Comparison of ENCODE assay signal across 8 cellular contexts in the genomic region with DNA sequence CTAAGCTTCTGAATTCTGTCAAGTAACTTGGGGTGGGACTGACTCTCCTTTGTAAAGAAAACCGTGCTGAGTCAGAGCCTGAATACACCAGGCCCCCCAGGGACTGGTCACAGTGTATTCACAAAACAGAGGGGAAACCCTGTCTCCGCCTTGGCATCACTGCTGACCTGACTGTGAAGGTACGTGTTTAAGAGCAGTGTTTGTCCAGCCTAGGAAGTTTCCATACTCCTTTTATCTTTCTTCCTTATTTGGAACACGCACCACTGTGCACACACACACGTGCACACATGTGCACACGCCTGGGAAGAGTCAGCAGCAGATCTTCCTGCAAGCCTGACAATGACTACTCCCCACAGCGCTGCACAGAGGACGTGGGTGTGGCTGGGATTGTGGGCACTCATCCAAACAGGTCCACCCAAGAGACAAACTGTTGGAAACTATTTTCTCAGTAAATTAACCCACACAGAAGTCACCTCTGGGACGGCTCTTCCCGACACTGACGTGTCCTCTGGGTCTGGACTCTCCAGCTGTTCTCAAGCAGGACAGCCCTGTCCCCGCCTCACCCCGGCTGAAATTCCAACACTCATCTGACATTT.
DNase-seq lines count a peak whose midpoint lies in the region; ATAC-seq, FAIRE-seq and TF ChIP-seq lines count a peak whose summit lies in the region.

No MANE protein-coding gene starts in this region.

- H3K27me3 Mint-ChIP-seq in activated naive CD4-positive, alpha-beta T cell treated with anti-CD3 and anti-CD28 coated beads, Interleukin-2, amount 10 ng/mL, durations not matched to agents 7 days and 5 days: no peaks in the 10 kb centered on the region
- no peaks in the 10 kb centered on the region for H3K27me3 Mint-ChIP-seq in activated T-cell treated with anti-CD3 and anti-CD28 coated beads, Interleukin-2, amount 50 U/mL, for 4 hours (ENCODE audit: low read depth)
- no peaks in the 10 kb centered on the region for H3K27me3 Mint-ChIP-seq in activated CD4-positive, alpha-beta memory T cell treated with anti-CD3 and anti-CD28 coated beads, Interleukin-2, amount 10 ng/mL, durations not matched to agents 7 days and 5 days

- H3K4me1 Mint-ChIP-seq in activated naive CD4-positive, alpha-beta T cell treated with anti-CD3 and anti-CD28 coated beads, Interleukin-2, amount 10 ng/mL, durations not matched to agents 7 days and 5 days: peaks cover 35% of the 10 kb centered on the region
- peaks cover 18% of the 10 kb centered on the region for H3K4me1 Mint-ChIP-seq in activated T-cell treated with anti-CD3 and anti-CD28 coated beads, Interleukin-2, amount 50 U/mL, for 4 hours (ENCODE audit: low read depth)
- peaks cover 22% of the 10 kb centered on the region for H3K4me1 Mint-ChIP-seq in activated CD4-positive, alpha-beta memory T cell treated with anti-CD3 and anti-CD28 coated beads, Interleukin-2, amount 10 ng/mL, durations not matched to agents 7 days and 5 days

- no peak for TF ChIP-seq POLR2A in GM12892 (IDR thresholded peaks at IDR 0.05; ENCODE audit: low read depth, low read length)

- H3K9me3 Mint-ChIP-seq in activated naive CD4-positive, alpha-beta T cell treated with anti-CD3 and anti-CD28 coated beads, Interleukin-2, amount 10 ng/mL, durations not matched to agents 7 days and 5 days: no peaks in the 10 kb centered on the region
- H3K9me3 Mint-ChIP-seq in activated T-cell treated with anti-CD3 and anti-CD28 coated beads, Interleukin-2, amount 50 U/mL, for 4 hours: no peaks in the 10 kb centered on the region
- no peaks in the 10 kb centered on the region for H3K9me3 Mint-ChIP-seq in activated CD4-positive, alpha-beta memory T cell treated with anti-CD3 and anti-CD28 coated beads, Interleukin-2, amount 10 ng/mL, durations not matched to agents 7 days and 5 days

- no peak for DNase-seq in GM12892 (ENCODE audit: insufficient read length)
- DNase-seq in astrocyte of the hippocampus (ENCODE audit: low read depth, low spot score): peak; percentile 75
- peak; percentile 90 for DNase-seq in mesenteric fat pad (ENCODE audit: low spot score)
- DNase-seq in activated naive CD4-positive, alpha-beta T cell treated with anti-CD3 and anti-CD28 coated beads, Interleukin-2, amount 10 ng/mL, durations not matched to agents 7 days and 5 days: no peak
- no peak for DNase-seq in NCI-H510A (lab: John Stamatoyannopoulos, UW)
- DNase-seq in activated T-cell treated with anti-CD3 and anti-CD28 coated beads, Interleukin-2, amount 50 U/mL, for 4 hours: no peak
- no peak for DNase-seq in activated CD4-positive, alpha-beta memory T cell treated with anti-CD3 and anti-CD28 coated beads, Interleukin-2, amount 10 ng/mL, durations not matched to agents 7 days and 5 days

- FAIRE-seq in GM12892 (lab: Jason Lieb, UNC): peak; percentile 66

- CTCF ChIA-PET in activated naive CD4-positive, alpha-beta T cell treated with anti-CD3 and anti-CD28 coated beads, Interleukin-2, amount 10 ng/mL, durations not matched to agents 7 days and 5 days (lab: Charles Lee): interaction anchor here (1.0 kb wide), 1 partner anchor 9 kb away, joined by 3 read pairs; no protein-coding TSS in a partner anchor
- CTCF ChIA-PET in activated CD4-positive, alpha-beta memory T cell treated with anti-CD3 and anti-CD28 coated beads, Interleukin-2, amount 10 ng/mL, durations not matched to agents 7 days and 5 days (lab: Charles Lee): no interaction called here

- POLR2A ChIA-PET in activated CD4-positive, alpha-beta memory T cell treated with anti-CD3 and anti-CD28 coated beads, Interleukin-2, amount 10 ng/mL, durations not matched to agents 7 days and 5 days (lab: Charles Lee): no interaction called here

- peaks cover 28% of the 10 kb centered on the region for H3K36me3 Mint-ChIP-seq in activated naive CD4-positive, alpha-beta T cell treated with anti-CD3 and anti-CD28 coated beads, Interleukin-2, amount 10 ng/mL, durations not matched to agents 7 days and 5 days
- H3K36me3 Mint-ChIP-seq in activated T-cell treated with anti-CD3 and anti-CD28 coated beads, Interleukin-2, amount 50 U/mL, for 4 hours (ENCODE audit: insufficient read depth): peaks cover 9% of the 10 kb centered on the region
- H3K36me3 Mint-ChIP-seq in activated CD4-positive, alpha-beta memory T cell treated with anti-CD3 and anti-CD28 coated beads, Interleukin-2, amount 10 ng/mL, durations not matched to agents 7 days and 5 days (ENCODE audit: low read depth): peaks cover 23% of the 10 kb centered on the region

- no peak overlapping the region for H3K27ac Mint-ChIP-seq in activated naive CD4-positive, alpha-beta T cell treated with anti-CD3 and anti-CD28 coated beads, Interleukin-2, amount 10 ng/mL, durations not matched to agents 7 days and 5 days
- H3K27ac Mint-ChIP-seq in activated CD4-positive, alpha-beta memory T cell treated with anti-CD3 and anti-CD28 coated beads, Interleukin-2, amount 10 ng/mL, durations not matched to agents 7 days and 5 days: no peak overlapping the region

- no peak overlapping the region for H3K4me3 Mint-ChIP-seq in activated naive CD4-positive, alpha-beta T cell treated with anti-CD3 and anti-CD28 coated beads, Interleukin-2, amount 10 ng/mL, durations not matched to agents 7 days and 5 days
- H3K4me3 Mint-ChIP-seq in activated T-cell treated with anti-CD3 and anti-CD28 coated beads, Interleukin-2, amount 50 U/mL, for 4 hours: no peak overlapping the region
- no peak overlapping the region for H3K4me3 Mint-ChIP-seq in activated CD4-positive, alpha-beta memory T cell treated with anti-CD3 and anti-CD28 coated beads, Interleukin-2, amount 10 ng/mL, durations not matched to agents 7 days and 5 days

- ATAC-seq in HG02798 (IDR thresholded peaks at IDR 0.05; ENCODE audit: poor library complexity, unreplicated experiment): peak; percentile 71
- no peak for ATAC-seq in activated T-cell treated with anti-CD3 and anti-CD28 coated beads, Interleukin-2, amount 50 U/mL, for 4 hours

Comparison
In these comparisons a context has a peak if more than half of its experiments do, and no peak if none do; other contexts are left out.
1. DNase-seq: peak in astrocyte of the hippocampus (single experiment) and mesenteric fat pad (single experiment); none in GM12892 (single experiment), activated naive CD4-positive, alpha-beta T cell treated with anti-CD3 and anti-CD28 coated beads, Interleukin-2, amount 10 ng/mL, durations not matched to agents 7 days and 5 days (single experiment), NCI-H510A (single experiment), activated T-cell treated with anti-CD3 and anti-CD28 coated beads, Interleukin-2, amount 50 U/mL, for 4 hours (single experiment) and activated CD4-positive, alpha-beta memory T cell treated with anti-CD3 and anti-CD28 coated beads, Interleukin-2, amount 10 ng/mL, durations not matched to agents 7 days and 5 days (single experiment).